ENCODE assay signal across 8 cellular contexts in the genomic region with DNA sequence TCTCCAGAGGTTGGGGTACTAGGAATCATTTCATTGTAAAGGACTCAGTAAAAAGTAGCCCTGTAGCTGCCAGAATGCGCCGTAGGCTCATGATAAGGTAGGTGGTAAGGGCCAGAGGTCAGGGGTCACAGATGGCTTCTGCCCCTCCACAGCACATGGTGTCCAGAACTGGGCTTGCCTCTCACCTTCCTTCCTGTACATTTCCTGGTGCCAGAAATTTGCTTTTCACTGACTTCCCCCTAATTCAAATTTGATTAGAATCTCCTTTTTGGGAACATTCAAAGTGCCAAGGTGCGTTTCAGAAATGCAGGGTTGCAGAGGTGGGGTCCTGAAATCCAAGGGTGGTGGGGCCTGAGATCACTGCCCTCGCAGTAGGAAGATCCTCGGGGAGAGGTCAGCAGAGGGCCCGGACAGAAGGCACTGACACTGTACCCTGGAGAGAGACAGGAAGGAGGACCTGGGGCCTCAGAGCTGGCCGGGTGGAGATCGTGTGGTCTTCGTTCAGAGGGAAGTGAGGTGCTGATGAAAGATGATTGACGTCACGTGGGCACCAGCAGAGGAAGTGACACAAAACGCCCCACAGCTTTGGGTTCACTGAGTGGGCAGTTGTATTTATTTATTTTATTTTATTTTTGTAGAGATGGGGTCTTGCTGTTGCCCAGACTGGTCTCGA. TPM values are rescaled to one million over a fixed set of nuclear protein-coding genes. Genes with fewer than 3 reads are reported as not detected.
A peak's percentile ranks its signal among the peaks of the same experiment; 100 is the strongest.
DNase-seq lines count a peak whose midpoint lies in the region; ATAC-seq and TF ChIP-seq lines count a peak whose summit lies in the region.

No MANE protein-coding gene starts in this region.

- TF ChIP-seq CTCF in DOHH2 (IDR thresholded peaks at IDR 0.05; ENCODE audit: low read depth, low read length, poor library complexity, severe bottlenecking) (no peak), gastroesophageal sphincter (IDR thresholded peaks at IDR 0.05) (no peak), sigmoid colon (IDR thresholded peaks at IDR 0.05) (no peak)

- H3K4me3 ChIP-seq in DOHH2 (ENCODE audit: low read length): peak overlapping the region; percentile 48
- no peak overlapping the region for H3K4me3 ChIP-seq in gastroesophageal sphincter
- no peak overlapping the region for H3K4me3 ChIP-seq in sigmoid colon

- H3K27ac ChIP-seq in DOHH2 (ENCODE audit: low read depth, low read length) (peak overlapping the region; percentile 45), gastroesophageal sphincter (peak overlapping the region in 3 of 4 donors; percentile 55 to 88 (median 86)), sigmoid colon (peak overlapping the region; percentile 31 to 61 (median 46))

- no peaks in the 10 kb centered on the region for H4K20me1 ChIP-seq in DOHH2 (ENCODE audit: control insufficient read depth, insufficient read depth, low read depth, low read length)

- H3K79me2 ChIP-seq in DOHH2 (ENCODE audit: control insufficient read depth, low read length): peaks cover 3% of the 10 kb centered on the region; the same call in 1 of the 2 replicates

- H3K27me3 ChIP-seq in DOHH2 (ENCODE audit: control insufficient read depth, low read length) (no peaks in the 10 kb centered on the region), gastroesophageal sphincter (no peaks in the 10 kb centered on the region), sigmoid colon (no peaks in the 10 kb centered on the region)

- ATAC-seq in gastroesophageal sphincter: no peak
- no peak for ATAC-seq in HG02852 (IDR thresholded peaks at IDR 0.05; ENCODE audit: unreplicated experiment)

- H3K36me3 ChIP-seq in DOHH2 (ENCODE audit: control insufficient read depth, low read length) (peaks cover 4% of the 10 kb centered on the region; the same call in 1 of the 2 replicates), gastroesophageal sphincter (no peaks in the 10 kb centered on the region), sigmoid colon (no peaks in the 10 kb centered on the region)

- H3F3A ChIP-seq in DOHH2 (ENCODE audit: control insufficient read depth, insufficient read depth): peaks cover 20% of the 10 kb centered on the region

- intact Hi-C loops in sigmoid colon (cut with DNase I): loop anchor here (10.0 kb wide), 1 partner anchor 179 kb away; no protein-coding TSS in a partner anchor

- H3K4me1 ChIP-seq in DOHH2 (ENCODE audit: control insufficient read depth, low read length) (peaks cover 53% of the 10 kb centered on the region), gastroesophageal sphincter (peaks cover 0 to 40% (median 13%) of the 10 kb centered on the region in 3 donors), sigmoid colon (peaks cover 0 to 23% (median 15%) of the 10 kb centered on the region in 4 donors)

- WGBS in gastroesophageal sphincter (ENCODE audit: low coverage in 1 of 2), 2 donors: 67 to 71% methylated on average over 2 to 10 of the region's 13 CpGs
- WGBS in sigmoid colon, 2 donors: 64 to 83% methylated on average over 13 of the region's 13 CpGs

- H3K9me2 ChIP-seq in DOHH2 (replicated peaks; ENCODE audit: control insufficient read depth, low read length): no peaks in the 10 kb centered on the region

- no peak for TF ChIP-seq POLR2A in gastroesophageal sphincter (IDR thresholded peaks at IDR 0.05)
- peak in 1 of 2 donors; percentile 18 for TF ChIP-seq POLR2A in sigmoid colon (IDR thresholded peaks at IDR 0.05)

- DNase-seq in UCSD-AML1 (lab: John Stamatoyannopoulos, UW; ENCODE audit: unreplicated experiment) (peak; percentile 54), sigmoid colon (peak; percentile 84), OCI-M1 (lab: John Stamatoyannopoulos, UW) (no peak), amniotic stem cell (lab: John Stamatoyannopoulos, UW) (no peak), NCI-H1930 (lab: John Stamatoyannopoulos, UW) (no peak)

- H3K4me2 ChIP-seq in DOHH2 (ENCODE audit: low read length): peak overlapping the region; percentile 54

- H3K9me3 ChIP-seq in DOHH2 (ENCODE audit: control insufficient read depth, insufficient read depth, low read length): peaks cover 5% of the 10 kb centered on the region; the same call in 1 of the 2 replicates
- H3K9me3 ChIP-seq in gastroesophageal sphincter: no peaks in the 10 kb centered on the region
- H3K9me3 ChIP-seq in sigmoid colon: no peaks in the 10 kb centered on the region

- TF ChIP-seq EP300 in gastroesophageal sphincter (IDR thresholded peaks at IDR 0.05) (no peak), sigmoid colon (IDR thresholded peaks at IDR 0.05) (no peak)

RNA-seq across cellular contexts. Expression of a gene that starts 25.5 kb away (rescaled TPM):
- total RNA-seq in gastroesophageal sphincter (10 to 100 TPM; 41.1 to 82.6 (median 66.3) TPM), sigmoid colon (10 to 100 TPM; 26.8 to 53.6 (median 29.8) TPM)
- polyA plus RNA-seq in sigmoid colon: 100 to 1,000 TPM in 1 of 3 donors, 10 to 100 TPM in 2; 93.1 to 116 (median 99.6) TPM

Comparison
In these comparisons a context has a peak if more than half of its experiments do, and no peak if none do; other contexts are left out.
1. DNase-seq: peak in UCSD-AML1 (single experiment) and sigmoid colon (single experiment); none in OCI-M1 (single experiment), amniotic stem cell (single experiment) and NCI-H1930 (0 of 2).
2. Peak in every context shown above with its lines, with median percentiles within 50 percentile points of each other: H3K27ac ChIP-seq.